8 cellular contexts compared by ENCODE assay signal in the genomic region with DNA sequence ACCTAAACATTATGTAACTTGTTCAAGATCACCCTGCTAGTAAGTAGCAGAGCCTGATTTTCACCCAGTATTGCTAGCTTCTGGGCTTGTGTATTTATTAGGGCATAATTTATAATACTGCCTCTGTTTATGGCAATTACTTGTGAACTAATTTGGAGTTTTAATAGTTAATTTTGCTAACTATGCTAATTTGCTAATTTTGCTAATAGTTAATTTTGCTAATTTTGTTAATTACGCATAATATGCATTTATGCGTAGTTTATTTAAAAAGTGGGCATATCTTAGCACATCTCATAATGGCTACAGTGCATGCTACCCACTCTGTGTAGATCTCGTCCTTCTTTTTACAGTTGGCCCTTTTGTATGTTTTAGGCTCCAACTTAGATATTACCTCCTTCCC.
"Had no signal": no experiment of that assay in that cellular context is flagged by ENCODE, and none has a peak within 500 bp of the region (broad histone marks: within the 10 kb centered on the region; RNA-seq: fewer than 3 reads in every experiment).

No MANE protein-coding gene starts in this region.

- H3K4me3 Mint-ChIP-seq: GM23338, H9, IgD-negative memory B cell had no signal

- H3K27me3 Mint-ChIP-seq: IgD-negative memory B cell had no signal

- H3K4me1 Mint-ChIP-seq: GM23338, H9, IgD-negative memory B cell had no signal

- DNase-seq: H9, HCEC 1CT, KG1 had no signal

- H2AFZ ChIP-seq: GM23338 had no signal

- H3K36me3 Mint-ChIP-seq: IgD-negative memory B cell had no signal

- H3K4me3 ChIP-seq: GM23338 had no signal

- H3K27ac Mint-ChIP-seq: GM23338, H9, IgD-negative memory B cell had no signal

- H3K4me2 ChIP-seq: GM23338 had no signal

- FAIRE-seq: H1, H54 had no signal

- H3K27ac ChIP-seq: HL-60 had no signal

- H3K9me3 Mint-ChIP-seq: GM23338, H9 had no signal
